In genomic region chr6:156689656-156690055, GRCh38 we compare ENCODE assay signal across 24 cellular contexts.
DNase-seq lines count a peak whose midpoint lies in the region; ATAC-seq and TF ChIP-seq lines count a peak whose summit lies in the region.
"Had no signal": no experiment of that assay in that cellular context is flagged by ENCODE, and none has a peak within 500 bp of the region (broad histone marks: within the 10 kb centered on the region; RNA-seq: fewer than 3 reads in every experiment).

No MANE protein-coding gene starts in this region.

- no peaks in the 10 kb centered on the region for H3K9me2 ChIP-seq in Loucy (replicated peaks; ENCODE audit: low read depth, low read length)

- intact Hi-C loops in CD14-positive monocyte (cut with micrococcal nuclease) = loop anchor here in 1 of 2 donors (5.0 kb wide), 3 partner anchors 268 to 1362 kb away; no protein-coding TSS in a partner anchor

- H3K9ac ChIP-seq in Loucy (ENCODE audit: low read depth, low read length, poor library complexity, severe bottlenecking) = no peak overlapping the region
- H3K9ac ChIP-seq: parathyroid adenoma had no signal

- H3K27ac Mint-ChIP-seq in CD14-positive monocyte = peak overlapping the region in 5 of 7 donors; percentile 5 to 63 (median 31)
- H3K27ac Mint-ChIP-seq: activated CD4-positive, alpha-beta T cell treated with anti-CD3 and anti-CD28 coated beads, Interleukin-2, amount 10 ng/mL, durations not matched to agents 24 days and 14 days; activated naive CD4-positive, alpha-beta T cell treated with anti-CD3 and anti-CD28 coated beads, Interleukin-2, amount 10 ng/mL, durations not matched to agents 7 days and 5 days; activated T-cell treated with anti-CD3 and anti-CD28 coated beads, Interleukin-2, amount 50 U/mL, for 72 hours; mesothelial cell of epicardium had no signal

- H4K20me1 ChIP-seq in Loucy (ENCODE audit: insufficient read depth, low read length, poor library complexity, severe bottlenecking) = no peaks in the 10 kb centered on the region

- ATAC-seq in HG03378 (IDR thresholded peaks at IDR 0.05; ENCODE audit: unreplicated experiment) = no peak
- ATAC-seq: activated T-cell treated with anti-CD3 and anti-CD28 coated beads, Interleukin-2, amount 50 U/mL, for 72 hours; left lung; natural killer cell treated with Interleukin-12 subunit alpha and Interleukin-12 subunit beta and Interleukin-15 and Interleukin-18, amount 100 ng/mL, for 72 hours had no signal

- peaks cover 19% of the 10 kb centered on the region for H3K4me1 ChIP-seq in Loucy (ENCODE audit: insufficient read depth, low read length, poor library complexity, severe bottlenecking)

- H3K36me3 Mint-ChIP-seq in CD14-positive monocyte = no peaks in the 10 kb centered on the region
- H3K36me3 Mint-ChIP-seq: activated naive CD4-positive, alpha-beta T cell treated with anti-CD3 and anti-CD28 coated beads, Interleukin-2, amount 10 ng/mL, durations not matched to agents 7 days and 5 days; CD4-positive, CD25-positive, alpha-beta regulatory T cell; mesothelial cell of epicardium; natural killer cell treated with Interleukin-12 subunit alpha and Interleukin-12 subunit beta and Interleukin-15 and Interleukin-18, amount 100 ng/mL, for 72 hours had no signal

- H3K4me3 ChIP-seq in Loucy (ENCODE audit: low read length, poor library complexity, severe bottlenecking) = no peak overlapping the region
- H3K4me3 ChIP-seq: left lung, sigmoid colon, testis had no signal

- no peaks in the 10 kb centered on the region for H3K79me2 ChIP-seq in Loucy (ENCODE audit: insufficient read depth, low read length)
- H3K79me2 ChIP-seq: parathyroid adenoma had no signal

- no peak overlapping the region for H3K4me3 Mint-ChIP-seq in CD14-positive monocyte
- H3K4me3 Mint-ChIP-seq: activated CD4-positive, alpha-beta T cell treated with anti-CD3 and anti-CD28 coated beads, Interleukin-2, amount 10 ng/mL, durations not matched to agents 24 days and 14 days; activated naive CD4-positive, alpha-beta T cell treated with anti-CD3 and anti-CD28 coated beads, Interleukin-2, amount 10 ng/mL, durations not matched to agents 7 days and 5 days; activated T-cell treated with anti-CD3 and anti-CD28 coated beads, Interleukin-2, amount 50 U/mL, for 72 hours; mesothelial cell of epicardium; natural killer cell treated with Interleukin-12 subunit alpha and Interleukin-12 subunit beta and Interleukin-15 and Interleukin-18, amount 100 ng/mL, for 72 hours had no signal

- peak overlapping the region; percentile 55; the same call in 1 of the 2 replicates for H2AFZ ChIP-seq in Loucy (ENCODE audit: low read length)
- H2AFZ ChIP-seq: parathyroid adenoma had no signal

- 0 out of 2 replicates have a peak, but pooled peaks cover 4% of the 10 kb centered on the region for H3F3A ChIP-seq in Loucy (ENCODE audit: low read depth)

- DNase-seq in CD14-positive monocyte (ENCODE audit: low spot score) (no peak), SIG-M5 treated with dmso at 0.1 percent for 504 hours (lab: John Stamatoyannopoulos, UW; ENCODE audit: unreplicated experiment) (peak; percentile 43), NCI-H2227 (lab: John Stamatoyannopoulos, UW; ENCODE audit: unreplicated experiment) (no peak), erythroblast (lab: John Stamatoyannopoulos, UW) (no peak), NCI-H1092 (lab: John Stamatoyannopoulos, UW) (no peak)
- DNase-seq: ACHN; activated CD4-positive, alpha-beta T cell treated with anti-CD3 and anti-CD28 coated beads, Interleukin-2, amount 10 ng/mL, durations not matched to agents 24 days and 14 days; activated naive CD4-positive, alpha-beta T cell treated with anti-CD3 and anti-CD28 coated beads, Interleukin-2, amount 10 ng/mL, durations not matched to agents 7 days and 5 days; activated T-cell treated with anti-CD3 and anti-CD28 coated beads, Interleukin-2, amount 50 U/mL, for 72 hours; CD4-positive, CD25-positive, alpha-beta regulatory T cell; DMS 273 treated with DMSO at 0.1 percent for 48 hours; Karpas-422; left lung; NCI-H1436; SHP77; sigmoid colon; stimulated activated CD8-positive, alpha-beta memory T cell treated with anti-CD3 and anti-CD28 coated beads, Interleukin-4, amount 100 ng/mL, for 48 hours; testis had no signal

- H3K4me2 ChIP-seq in Loucy (ENCODE audit: low read depth, low read length, poor library complexity, severe bottlenecking) = no peak overlapping the region

- H3K9me3 ChIP-seq in Loucy (ENCODE audit: insufficient read depth, low read depth, low read length) = no peaks in the 10 kb centered on the region
- H3K9me3 ChIP-seq: left lung, sigmoid colon, testis had no signal

- H3K27me3 ChIP-seq in Loucy (ENCODE audit: insufficient read depth, low read length, poor library complexity, severe bottlenecking) (no peaks in the 10 kb centered on the region), layer of hippocampus (ENCODE audit: control insufficient read depth, insufficient read depth, low read length) (no peaks in the 10 kb centered on the region)
- H3K27me3 ChIP-seq: left lung, sigmoid colon, testis had no signal

- H3K36me3 ChIP-seq in Loucy (ENCODE audit: insufficient read depth, low read length) = no peaks in the 10 kb centered on the region
- H3K36me3 ChIP-seq: left lung, sigmoid colon had no signal

- H3K9me3 Mint-ChIP-seq in CD14-positive monocyte = peaks cover 0 to 2% (median 0%) of the 10 kb centered on the region in 7 donors
- H3K9me3 Mint-ChIP-seq: activated CD4-positive, alpha-beta T cell treated with anti-CD3 and anti-CD28 coated beads, Interleukin-2, amount 10 ng/mL, durations not matched to agents 24 days and 14 days; activated naive CD4-positive, alpha-beta T cell treated with anti-CD3 and anti-CD28 coated beads, Interleukin-2, amount 10 ng/mL, durations not matched to agents 7 days and 5 days; activated T-cell treated with anti-CD3 and anti-CD28 coated beads, Interleukin-2, amount 50 U/mL, for 72 hours; CD4-positive, CD25-positive, alpha-beta regulatory T cell; mesothelial cell of epicardium; natural killer cell treated with Interleukin-12 subunit alpha and Interleukin-12 subunit beta and Interleukin-15 and Interleukin-18, amount 100 ng/mL, for 72 hours had no signal

- no peak for TF ChIP-seq CTCF in CD14-positive monocyte (IDR thresholded peaks at IDR 0.05)
- no peak for TF ChIP-seq CTCF in Loucy (conservative IDR thresholded peaks at IDR 0.05; ENCODE audit: low read length)

- peaks cover 32% of the 10 kb centered on the region for H3K4me1 Mint-ChIP-seq in CD14-positive monocyte

- H3K27me3 Mint-ChIP-seq in CD14-positive monocyte (ENCODE audit: low read depth in 3 of 3) = peaks cover 2 to 6% (median 4%) of the 10 kb centered on the region in 3 donors

- H3K27ac ChIP-seq in layer of hippocampus (ENCODE audit: low read depth, low read length) = peak overlapping the region; percentile 16
- H3K27ac ChIP-seq: left lung, parathyroid adenoma, sigmoid colon, testis had no signal

- TF ChIP-seq POLR2A in erythroblast (IDR thresholded peaks at IDR 0.05; ENCODE audit: low read length) = no peak
